In genomic region chr1:183600136-183600535, GRCh38 we compare ENCODE assay signal across 10 cellular contexts. TPM values are rescaled to one million over a fixed set of nuclear protein-coding genes. Genes with fewer than 3 reads are reported as not detected.
DNase-seq lines count a peak whose midpoint lies in the region; TF ChIP-seq lines count a peak whose summit lies in the region.
"Had no signal": no experiment of that assay in that cellular context is flagged by ENCODE, and none has a peak within 500 bp of the region (broad histone marks: within the 10 kb centered on the region; RNA-seq: fewer than 3 reads in every experiment).

No MANE protein-coding gene starts in this region.

- no peak overlapping the region for H3K4me2 ChIP-seq in neural progenitor cell

- no peaks in the 10 kb centered on the region for H3F3A ChIP-seq in neural progenitor cell (ENCODE audit: low read depth)

- intact Hi-C loops in thyroid gland (cut with DNase I) = no loop called here

- H3K27me3 Mint-ChIP-seq in neural progenitor cell (ENCODE audit: insufficient read depth, low read depth) = peaks cover 3% of the 10 kb centered on the region

- no peak for TF ChIP-seq POLR2A in thyroid gland (IDR thresholded peaks at IDR 0.05)

- H3K27ac Mint-ChIP-seq in neural progenitor cell = no peak overlapping the region

- H3K79me2 ChIP-seq in neural progenitor cell (ENCODE audit: low read depth) = no peaks in the 10 kb centered on the region

- 86 to 89% methylated on average over 3 of the region's 3 CpGs for WGBS in thyroid gland, 2 donors

- in situ Hi-C loops in KBM-7 (cut with MboI; ENCODE audit: low pct_unique_long_range_greater_than_20kb, low sequenced_read_pairs) = no loop called here

- H2AFZ ChIP-seq in neural progenitor cell (replicated peaks) = no peak overlapping the region

- no peak overlapping the region for H3K4me3 Mint-ChIP-seq in neural progenitor cell

- DNase-seq in NCI-H2196 (lab: John Stamatoyannopoulos, UW; ENCODE audit: unreplicated experiment) = peak; percentile 15
- no peak for DNase-seq in NCI-H2196 treated with DMSO at 0.1 percent for 48 hours (lab: John Stamatoyannopoulos, UW; ENCODE audit: unreplicated experiment)
- peak; percentile 72 for DNase-seq in RKO (ENCODE audit: low spot score)
- peak; percentile 99 for DNase-seq in fibroblast of the aortic adventitia (ENCODE audit: low read depth)
- peak; percentile 87 for DNase-seq in skeletal muscle cell (ENCODE audit: low read depth)
- DNase-seq in thyroid gland = no peak
- DNase-seq in KBM-7 = no peak
- no peak for DNase-seq in neural progenitor cell (ENCODE audit: low spot score)
- DNase-seq: NCI-H524 had no signal

- no peak overlapping the region for H3K9ac ChIP-seq in neural progenitor cell

- H3K9me3 Mint-ChIP-seq in neural progenitor cell = no peaks in the 10 kb centered on the region

- no peaks in the 10 kb centered on the region for H3K4me1 ChIP-seq in thyroid gland
- no peaks in the 10 kb centered on the region for H3K4me1 ChIP-seq in neural progenitor cell

- H4K20me1 ChIP-seq in neural progenitor cell (ENCODE audit: low read depth) = no peaks in the 10 kb centered on the region

- no peak overlapping the region for H3K4me3 ChIP-seq in fibroblast of the aortic adventitia (ENCODE audit: low read depth, low read length)
- H3K4me3 ChIP-seq in skeletal muscle cell (ENCODE audit: low read depth, low read length) = no peak overlapping the region
- H3K4me3 ChIP-seq in thyroid gland (replicated peaks in 1 of 3) = no peak overlapping the region
- H3K4me3 ChIP-seq in neural progenitor cell = no peak overlapping the region
- H3K4me3 ChIP-seq: tibial artery had no signal

- TF ChIP-seq CTCF in fibroblast of the aortic adventitia (IDR thresholded peaks at IDR 0.05; ENCODE audit: insufficient read depth, low read length) (no peak), thyroid gland (IDR thresholded peaks at IDR 0.05) (no peak), neural progenitor cell (IDR thresholded peaks at IDR 0.05) (no peak)

- no peaks in the 10 kb centered on the region for H3K36me3 ChIP-seq in thyroid gland
- no peaks in the 10 kb centered on the region for H3K36me3 ChIP-seq in neural progenitor cell
- H3K36me3 ChIP-seq: tibial artery had no signal

- peaks cover 13% of the 10 kb centered on the region for H3K4me1 Mint-ChIP-seq in neural progenitor cell

- H3K9me3 ChIP-seq in thyroid gland (no peaks in the 10 kb centered on the region), neural progenitor cell (ENCODE audit: low read depth) (no peaks in the 10 kb centered on the region)
- H3K9me3 ChIP-seq: tibial artery had no signal

- H3K27ac ChIP-seq in thyroid gland (no peak overlapping the region), neural progenitor cell (no peak overlapping the region)

- no peaks in the 10 kb centered on the region for H3K36me3 Mint-ChIP-seq in neural progenitor cell

- no peaks in the 10 kb centered on the region for H3K27me3 ChIP-seq in thyroid gland
- no peaks in the 10 kb centered on the region for H3K27me3 ChIP-seq in neural progenitor cell
- H3K27me3 ChIP-seq: tibial artery had no signal

RNA-seq across cellular contexts. Expression of gene NCF2, which starts 9.9 kb away (rescaled TPM):
- total RNA-seq in fibroblast of the aortic adventitia (ENCODE audit: low replicate concordance) (0.63 and 0.74 TPM in 2 replicates), thyroid gland (1 to 10 TPM; 3.5 to 9.8 (median 4.5) TPM), neural progenitor cell (ENCODE audit: low replicate concordance) (not detected in 2 replicates)

RNA-seq across cellular contexts. Expression of gene ARPC5, which starts 35.4 kb away (rescaled TPM):
- total RNA-seq in fibroblast of the aortic adventitia (ENCODE audit: low replicate concordance) (112 and 312 TPM in 2 replicates), thyroid gland (100 to 1,000 TPM in 2 of 4 donors, 10 to 100 TPM in 2; 70.5 to 158 (median 95.7) TPM), neural progenitor cell (ENCODE audit: low replicate concordance) (90.1 and 131 TPM in 2 replicates)

RNA-seq across cellular contexts. Expression of gene APOBEC4, which starts 53.0 kb away (rescaled TPM):
- total RNA-seq in fibroblast of the aortic adventitia (ENCODE audit: low replicate concordance) = not detected in 2 replicates
- not detected for total RNA-seq in thyroid gland
- total RNA-seq in neural progenitor cell (ENCODE audit: low replicate concordance) = not detected in 2 replicates

Comparison
In these comparisons a context has a peak if more than half of its experiments do, and no peak if none do; other contexts are left out.
1. DNase-seq: peak in NCI-H2196 (single experiment), RKO (single experiment), fibroblast of the aortic adventitia (single experiment) and skeletal muscle cell (single experiment); none in NCI-H2196 treated with DMSO at 0.1 percent for 48 hours (single experiment), thyroid gland (0 of 2), KBM-7 (single experiment) and neural progenitor cell (single experiment).